In genomic region chr4:99022566-99022965, GRCh38 we compare ENCODE assay signal across 31 cellular contexts. TPM values are rescaled to one million over a fixed set of nuclear protein-coding genes. Genes with fewer than 3 reads are reported as not detected.
DNase-seq lines count a peak whose midpoint lies in the region; ATAC-seq and TF ChIP-seq lines count a peak whose summit lies in the region.
"Had no signal": no experiment of that assay in that cellular context is flagged by ENCODE, and none has a peak within 500 bp of the region (broad histone marks: within the 10 kb centered on the region; RNA-seq: fewer than 3 reads in every experiment).

No MANE protein-coding gene starts in this region.

- POLR2A ChIA-PET in CD8-positive, alpha-beta T cell (lab: Charles Lee) = no interaction called here

- no peaks in the 10 kb centered on the region for H3K27me3 Mint-ChIP-seq in CD8-positive, alpha-beta T cell (ENCODE audit: low read depth)
- H3K27me3 Mint-ChIP-seq in endodermal cell (ENCODE audit: insufficient read depth) (no peaks in the 10 kb centered on the region), chondrocyte (ENCODE audit: low read depth) (no peaks in the 10 kb centered on the region)
- H3K27me3 Mint-ChIP-seq: activated naive CD8-positive, alpha-beta T cell had no signal

- intact Hi-C loops in CD8-positive, alpha-beta T cell (cut with DNase I, micrococcal nuclease) = no loop called here

- H3K27ac ChIP-seq in CD8-positive, alpha-beta T cell (ENCODE audit: low read depth, low read length) = no peak overlapping the region
- no peak overlapping the region for H3K27ac ChIP-seq in endodermal cell (ENCODE audit: low read depth, low read length)
- H3K27ac ChIP-seq: A549, dorsolateral prefrontal cortex, epithelial cell of prostate, neural progenitor cell, PC-9, vagina had no signal

- no peak for TF ChIP-seq CTCF in CD8-positive, alpha-beta T cell (IDR thresholded peaks at IDR 0.05)
- TF ChIP-seq CTCF in NB4 (IDR thresholded peaks at IDR 0.05; ENCODE audit: low read depth, low read length) (no peak), endodermal cell (conservative IDR thresholded peaks at IDR 0.05) (no peak), chondrocyte (IDR thresholded peaks at IDR 0.05) (no peak)

- CTCF ChIA-PET in CD8-positive, alpha-beta T cell (lab: Charles Lee) = no interaction called here

- H3K9ac ChIP-seq in endodermal cell (ENCODE audit: extremely low read depth, low read length, poor library complexity, severe bottlenecking) = no peak overlapping the region
- H3K9ac ChIP-seq: neural progenitor cell had no signal

- no peak for TF ChIP-seq POLR2A in NB4 (IDR thresholded peaks at IDR 0.05; ENCODE audit: extremely low read depth, insufficient read length)

- H2AFZ ChIP-seq in neuron (ENCODE audit: low read depth, low read length) = no peak overlapping the region
- H2AFZ ChIP-seq: neural progenitor cell, PC-9 had no signal

- 98 to 100% methylated on average over 4 to 9 of the region's 9 CpGs for WGBS in endodermal cell (ENCODE audit: insufficient coverage in 1 of 2, insufficient read length in 1 of 2), 2 experiments

- ATAC-seq in CD8-positive, alpha-beta T cell = no peak
- ATAC-seq in HG02678 (IDR thresholded peaks at IDR 0.05; ENCODE audit: unreplicated experiment) (no peak), HG02884 (IDR thresholded peaks at IDR 0.05; ENCODE audit: unreplicated experiment) (no peak)
- ATAC-seq: A549; Right ventricle myocardium inferior; SK-N-SH treated with all-trans-retinoic acid at 6 μM for 48 hours; stimulated activated naive CD8-positive, alpha-beta T cell treated with anti-CD3 and anti-CD28 coated beads, Interleukin-15, Interleukin-2, amounts not matched to agents 100 U/mL and 50 U/mL, for 24 hours had no signal

- peaks cover 61% of the 10 kb centered on the region for H3K4me1 Mint-ChIP-seq in CD8-positive, alpha-beta T cell (ENCODE audit: low read depth)
- peaks cover 8% of the 10 kb centered on the region for H3K4me1 Mint-ChIP-seq in endodermal cell
- peaks cover under 1% of the 10 kb centered on the region for H3K4me1 Mint-ChIP-seq in chondrocyte (ENCODE audit: low read depth)

- peaks cover 11% of the 10 kb centered on the region for H3K9me3 Mint-ChIP-seq in CD8-positive, alpha-beta T cell
- H3K9me3 Mint-ChIP-seq in endodermal cell = peaks cover 53% of the 10 kb centered on the region
- peaks cover 10% of the 10 kb centered on the region for H3K9me3 Mint-ChIP-seq in chondrocyte (ENCODE audit: low read depth)

- H3K4me1 ChIP-seq in CD8-positive, alpha-beta T cell (ENCODE audit: insufficient read depth, low read length) = peaks cover 4% of the 10 kb centered on the region
- H3K4me1 ChIP-seq in endodermal cell (ENCODE audit: control insufficient read depth, insufficient read depth, low read length) = no peaks in the 10 kb centered on the region
- H3K4me1 ChIP-seq in neuron (ENCODE audit: insufficient read depth, low read length) = no peaks in the 10 kb centered on the region

- no peaks in the 10 kb centered on the region for H3K27me3 ChIP-seq in CD8-positive, alpha-beta T cell (ENCODE audit: insufficient read depth, low read length)
- H3K27me3 ChIP-seq in endodermal cell (ENCODE audit: control insufficient read depth, insufficient read depth, low read length, poor library complexity, severe bottlenecking) (no peaks in the 10 kb centered on the region), neuron (ENCODE audit: insufficient read depth, low read length) (no peaks in the 10 kb centered on the region)
- H3K27me3 ChIP-seq: dorsolateral prefrontal cortex, neural progenitor cell, testis, vagina had no signal

- no peak overlapping the region for H3K4me3 Mint-ChIP-seq in CD8-positive, alpha-beta T cell
- no peak overlapping the region for H3K4me3 Mint-ChIP-seq in endodermal cell
- no peak overlapping the region for H3K4me3 Mint-ChIP-seq in chondrocyte (ENCODE audit: unreplicated experiment)
- H3K4me3 Mint-ChIP-seq: activated naive CD8-positive, alpha-beta T cell; HFFc6; neural progenitor cell had no signal

- H3K36me3 ChIP-seq in CD8-positive, alpha-beta T cell (ENCODE audit: insufficient read depth, low read length) = no peaks in the 10 kb centered on the region
- H3K36me3 ChIP-seq in endodermal cell (ENCODE audit: control insufficient read depth, insufficient read depth, low read length) (peaks cover 31% of the 10 kb centered on the region), neuron (ENCODE audit: insufficient read depth, low read length) (peaks cover 2% of the 10 kb centered on the region)
- H3K36me3 ChIP-seq: neural progenitor cell, vagina had no signal

- no peak for DNase-seq in CD8-positive, alpha-beta T cell
- DNase-seq in NB4 (ENCODE audit: low read depth) = no peak
- DNase-seq in endodermal cell = no peak
- DNase-seq in foreskin melanocyte = no peak
- DNase-seq in chondrocyte (ENCODE audit: low spot score) = no peak
- DNase-seq: activated CD4-positive, alpha-beta T cell treated with anti-CD3 and anti-CD28 coated beads for 4 hours; activated CD8-positive, alpha-beta memory T cell treated with anti-CD3 and anti-CD28 coated beads for 24 hours; activated effector memory CD4-positive, alpha-beta T cell treated with Interleukin-2 at 50 U/mL for 16 hours; anterior cingulate cortex; caudate nucleus; dorsolateral prefrontal cortex; HFFc6; mammary epithelial cell; NCI-H1092 treated with DMSO at 0.1 percent for 48 hours; NCI-H187; NCI-H2171 treated with DMSO at 0.1 percent for 48 hours; NCI-H510A treated with DMSO at 0.1 percent for 48 hours; PC-9; stimulated activated naive CD8-positive, alpha-beta T cell treated with anti-CD3 and anti-CD28 coated beads, Interleukin-15, Interleukin-2, amounts not matched to agents 100 U/mL and 50 U/mL, for 24 hours; T-helper 2 cell; testis had no signal

- no peak overlapping the region for H3K4me3 ChIP-seq in CD8-positive, alpha-beta T cell (ENCODE audit: low read depth, low read length)
- H3K4me3 ChIP-seq in NB4 (ENCODE audit: low read depth, low read length) (peak overlapping the region; percentile 48), endodermal cell (ENCODE audit: low read length) (peak overlapping the region; percentile 53), neuron (ENCODE audit: low read length) (peak overlapping the region; percentile 22)
- H3K4me3 ChIP-seq: A549, dorsolateral prefrontal cortex, neural progenitor cell, PC-9, testis, vagina had no signal

- H3K9me3 ChIP-seq in CD8-positive, alpha-beta T cell (ENCODE audit: low read length) = peaks cover 7% of the 10 kb centered on the region
- peaks cover 66% of the 10 kb centered on the region for H3K9me3 ChIP-seq in endodermal cell (ENCODE audit: control insufficient read depth, low read length)
- peaks cover 21% of the 10 kb centered on the region for H3K9me3 ChIP-seq in neuron (ENCODE audit: low read length)
- H3K9me3 ChIP-seq: testis, vagina had no signal

- peaks cover 31% of the 10 kb centered on the region for H3K36me3 Mint-ChIP-seq in CD8-positive, alpha-beta T cell
- H3K36me3 Mint-ChIP-seq in endodermal cell (ENCODE audit: low read depth) (peaks cover 64% of the 10 kb centered on the region), chondrocyte (ENCODE audit: low read depth) (peaks cover 9% of the 10 kb centered on the region)

- peak overlapping the region; percentile 29 for H3K27ac Mint-ChIP-seq in CD8-positive, alpha-beta T cell
- no peak overlapping the region for H3K27ac Mint-ChIP-seq in endodermal cell
- no peak overlapping the region for H3K27ac Mint-ChIP-seq in chondrocyte (ENCODE audit: unreplicated experiment)
- H3K27ac Mint-ChIP-seq: activated naive CD8-positive, alpha-beta T cell; HFFc6; neural progenitor cell had no signal

RNA-seq across cellular contexts. Expression of gene METAP1, which starts 27.0 kb away (rescaled TPM):
- total RNA-seq in CD8-positive, alpha-beta T cell = 10 to 100 TPM; 21.0 to 23.2 TPM
- total RNA-seq in endodermal cell (10 to 100 TPM; 51.0 to 53.0 TPM), chondrocyte (32.3 to 35.2 TPM (median 34.0 TPM) in 3 replicates)
- 51.9 TPM for polyA plus RNA-seq in endodermal cell (2013, experiment 1 of 2)
- 48.6 TPM for polyA plus RNA-seq in endodermal cell (2013, experiment 2 of 2)
